Comparison of ENCODE assay signal across 27 cellular contexts in the genomic region with DNA sequence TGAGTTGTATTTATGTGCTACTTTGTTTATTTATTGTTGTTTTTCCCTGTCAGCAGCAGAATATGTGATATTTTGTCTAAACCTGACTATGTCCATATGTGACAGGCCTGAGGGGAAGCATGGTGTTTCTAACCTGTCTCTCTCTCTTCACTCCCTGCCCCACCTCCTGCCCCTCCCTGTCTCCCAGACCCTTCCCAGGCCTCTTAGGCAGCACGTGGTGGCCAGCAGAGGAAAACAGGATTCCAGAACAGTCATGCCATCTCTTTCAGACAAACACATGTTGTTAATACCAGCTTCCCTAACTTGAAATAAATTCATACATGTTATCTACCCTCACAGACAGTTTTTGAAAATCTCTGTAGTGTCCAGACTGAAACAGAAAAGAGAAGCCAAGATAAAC. TPM values are rescaled to one million over a fixed set of nuclear protein-coding genes. Genes with fewer than 3 reads are reported as not detected.
DNase-seq lines count a peak whose midpoint lies in the region; ATAC-seq and TF ChIP-seq lines count a peak whose summit lies in the region.
"Had no signal": no experiment of that assay in that cellular context is flagged by ENCODE, and none has a peak within 500 bp of the region (broad histone marks: within the 10 kb centered on the region; RNA-seq: fewer than 3 reads in every experiment).

No MANE protein-coding gene starts in this region.

- no peak overlapping the region for H3K4me3 Mint-ChIP-seq in mesothelial cell of epicardium
- H3K4me3 Mint-ChIP-seq: activated naive CD8-positive, alpha-beta T cell; activated T-helper 1 cell treated with anti-CD3 and anti-CD28 coated beads, Interleukin-12 subunit alpha, Interleukin-12 subunit beta, Interleukin-2, Interleukin-4 antibody, amounts not matched to agents 30 ng/mL and 10 ng/mL and 1 ng/mL, durations not matched to agents 14 hours and 24 hours and 36 hours; CD14-positive monocyte; T-helper 2 cell treated with Interferon-gamma antibody and Interleukin-4, amounts not matched to agents 5 μg/mL and 100 μg/mL, for 36 hours had no signal

- no peak for ATAC-seq in GM19455 (IDR thresholded peaks at IDR 0.05; ENCODE audit: unreplicated experiment)
- ATAC-seq: right lobe of liver; stimulated activated naive CD8-positive, alpha-beta T cell treated with anti-CD3 and anti-CD28 coated beads, Interleukin-15, Interleukin-2, amounts not matched to agents 100 U/mL and 50 U/mL, for 24 hours had no signal

- H3K27ac ChIP-seq in SJSA1 (peak overlapping the region; percentile 20; the same call in 1 of the 2 replicates), epithelial cell of prostate (peak overlapping the region; percentile 41)
- H3K27ac ChIP-seq: GM23248, HL-60, KMS-11, right lobe of liver, tibial nerve had no signal

- no peaks in the 10 kb centered on the region for H3K36me3 Mint-ChIP-seq in mesothelial cell of epicardium
- H3K36me3 Mint-ChIP-seq: activated naive CD8-positive, alpha-beta T cell; CD14-positive monocyte had no signal

- no peaks in the 10 kb centered on the region for H3K27me3 Mint-ChIP-seq in mesothelial cell of epicardium (ENCODE audit: low read depth)
- H3K27me3 Mint-ChIP-seq: activated naive CD8-positive, alpha-beta T cell had no signal

- peaks cover 4% of the 10 kb centered on the region for H3K27me3 ChIP-seq in SJSA1 (replicated peaks)
- H3K27me3 ChIP-seq: right lobe of liver had no signal

- H3K9me3 ChIP-seq in SJSA1 (replicated peaks): no peaks in the 10 kb centered on the region
- H3K9me3 ChIP-seq: right lobe of liver, tibial nerve had no signal

- H3K4me1 ChIP-seq in SJSA1 (replicated peaks): peaks cover 10% of the 10 kb centered on the region
- H3K4me1 ChIP-seq: right lobe of liver, tibial nerve had no signal

- TF ChIP-seq CTCF in AG10803 (conservative IDR thresholded peaks at IDR 0.05; ENCODE audit: low read length) (no peak), mesothelial cell of epicardium (IDR thresholded peaks at IDR 0.05; ENCODE audit: unreplicated experiment) (no peak), GM20000 (IDR thresholded peaks at IDR 0.05; ENCODE audit: extremely low read depth, missing control alignments) (no peak)

- H3K36me3 ChIP-seq in SJSA1: no peaks in the 10 kb centered on the region
- H3K36me3 ChIP-seq: right lobe of liver, tibial nerve had no signal

- peak; percentile 6 for DNase-seq in AG10803 (ENCODE audit: low read depth)
- DNase-seq in SJSA1 (ENCODE audit: low read depth in 1 of 2, low spot score in 2 of 2): no peak
- no peak for DNase-seq in epithelial cell of prostate (ENCODE audit: low read depth, low spot score)
- DNase-seq in mesothelial cell of epicardium (ENCODE audit: low spot score in 2 of 2, unreplicated experiment in 2 of 2): no peak
- DNase-seq in NCI-H2196 treated with DMSO at 0.1 percent for 48 hours (lab: John Stamatoyannopoulos, UW; ENCODE audit: unreplicated experiment): no peak
- no peak for DNase-seq in epidermal melanocyte (ENCODE audit: insufficient read length, low spot score)
- no peak for DNase-seq in GM20000 (ENCODE audit: low spot score)
- DNase-seq: activated CD4-positive, CD25-positive, alpha-beta regulatory T cell; activated CD8-positive, alpha-beta memory T cell treated with anti-CD3 and anti-CD28 coated beads for 24 hours; effector CD8-positive, alpha-beta T cell; hippocampal formation; left cardiac atrium; NCI-H2029; NCI-H510A; occipital lobe; SIG-M5; stimulated activated naive CD8-positive, alpha-beta T cell treated with anti-CD3 and anti-CD28 coated beads, Interleukin-15, Interleukin-2, amounts not matched to agents 100 U/mL and 50 U/mL, for 24 hours had no signal

- H3K27ac Mint-ChIP-seq in mesothelial cell of epicardium: peak overlapping the region; percentile 92
- H3K27ac Mint-ChIP-seq: activated naive CD8-positive, alpha-beta T cell; activated T-helper 1 cell treated with anti-CD3 and anti-CD28 coated beads, Interleukin-12 subunit alpha, Interleukin-12 subunit beta, Interleukin-2, Interleukin-4 antibody, amounts not matched to agents 30 ng/mL and 10 ng/mL and 1 ng/mL, durations not matched to agents 14 hours and 24 hours and 36 hours; CD14-positive monocyte; T-helper 2 cell treated with Interferon-gamma antibody and Interleukin-4, amounts not matched to agents 5 μg/mL and 100 μg/mL, for 36 hours had no signal

- peaks cover 8% of the 10 kb centered on the region for H3K9me3 Mint-ChIP-seq in mesothelial cell of epicardium
- H3K9me3 Mint-ChIP-seq: activated T-helper 1 cell treated with anti-CD3 and anti-CD28 coated beads, Interleukin-12 subunit alpha, Interleukin-12 subunit beta, Interleukin-2, Interleukin-4 antibody, amounts not matched to agents 30 ng/mL and 10 ng/mL and 1 ng/mL, durations not matched to agents 14 hours and 24 hours and 36 hours; T-helper 2 cell treated with Interferon-gamma antibody and Interleukin-4, amounts not matched to agents 5 μg/mL and 100 μg/mL, for 36 hours had no signal

- H3K4me3 ChIP-seq in AG10803 (ENCODE audit: low read length): no peak overlapping the region
- H3K4me3 ChIP-seq in SJSA1: no peak overlapping the region
- H3K4me3 ChIP-seq: GM23248, right lobe of liver, tibial nerve had no signal

- peaks cover 19% of the 10 kb centered on the region for H3K4me1 Mint-ChIP-seq in mesothelial cell of epicardium
- H3K4me1 Mint-ChIP-seq: CD14-positive monocyte had no signal

RNA-seq across cellular contexts. Expression of a gene that starts 31.0 kb away (rescaled TPM):
- 2.0 and 3.7 TPM in 2 replicates for total RNA-seq in SJSA1 (2014; rRNA removed; shearing (Covaris generic))
- 107 to 114 TPM (median 112 TPM) in 3 replicates for total RNA-seq in mesothelial cell of epicardium

Comparison
In these comparisons a context has a peak if more than half of its experiments do, and no peak if none do; other contexts are left out.
1. RNA of a gene that starts 31.0 kb away (total RNA-seq): 107 to 114 TPM in mesothelial cell of epicardium; 2.0 to 3.7 TPM in SJSA1; every median in the first group is over 10 times any median in the second.